20 cellular contexts compared by ENCODE assay signal in genomic region chr11:44866301-44866700, GRCh38.
"Had no signal": no experiment of that assay in that cellular context is flagged by ENCODE, and none has a peak within 500 bp of the region (broad histone marks: within the 10 kb centered on the region; RNA-seq: fewer than 3 reads in every experiment).

No MANE protein-coding gene starts in this region.

- DNase-seq: activated CD4-positive, alpha-beta memory T cell treated with anti-CD3 and anti-CD28 coated beads, Interleukin-2, amount 10 ng/mL, durations not matched to agents 7 days and 5 days; activated CD4-positive, alpha-beta T cell treated with anti-CD3 and anti-CD28 coated beads for 4 hours; activated effector memory CD4-positive, alpha-beta T cell treated with Interleukin-2 at 50 U/mL for 16 hours; activated T-cell treated with anti-CD3 and anti-CD28 coated beads, Interleukin-2, amount 50 U/mL, for 24 hours; central memory CD4-positive, alpha-beta T cell; colonic mucosa; effector CD4-positive, alpha-beta T cell; esophagus squamous epithelium; glutamatergic neuron; midbrain; naive B cell; stimulated activated CD4-positive, alpha-beta T cell treated with anti-CD3 and anti-CD28 coated beads, Interleukin-4, amount 100 ng/mL, for 4 hours; stimulated activated CD8-positive, alpha-beta memory T cell treated with anti-CD3 and anti-CD28 coated beads, Interleukin-4, amount 100 ng/mL, for 48 hours; stimulated activated naive CD4-positive, alpha-beta T cell treated with Interleukin-2 at 50 U/mL for 16 hours; T-helper 17 cell; transverse colon had no signal

- ATAC-seq: T-helper 17 cell had no signal

- H3K9me3 ChIP-seq: colonic mucosa, esophagus squamous epithelium, transverse colon, vagina had no signal

- H3K4me3 ChIP-seq: colonic mucosa, esophagus squamous epithelium, lung, transverse colon, vagina had no signal

- H3K9me3 Mint-ChIP-seq: activated naive CD4-positive, alpha-beta T cell treated with anti-CD3 and anti-CD28 coated beads, Interleukin-2, amount 50 U/mL, for 24 hours had no signal

- FAIRE-seq: small intestine had no signal

- H3K27ac ChIP-seq: colonic mucosa, vagina had no signal

- H3K36me3 ChIP-seq: colonic mucosa, esophagus squamous epithelium, transverse colon, vagina had no signal

- H3K27ac Mint-ChIP-seq: activated CD4-positive, alpha-beta memory T cell treated with anti-CD3 and anti-CD28 coated beads, Interleukin-2, amount 10 ng/mL, durations not matched to agents 7 days and 5 days; activated naive CD4-positive, alpha-beta T cell treated with anti-CD3 and anti-CD28 coated beads, Interleukin-2, amount 50 U/mL, for 24 hours; activated T-cell treated with anti-CD3 and anti-CD28 coated beads, Interleukin-2, amount 50 U/mL, for 24 hours; naive B cell had no signal

- H3K27me3 Mint-ChIP-seq: activated naive CD4-positive, alpha-beta T cell treated with anti-CD3 and anti-CD28 coated beads, Interleukin-2, amount 50 U/mL, for 24 hours; T-helper 17 cell had no signal

- H3K4me3 Mint-ChIP-seq: activated CD4-positive, alpha-beta memory T cell treated with anti-CD3 and anti-CD28 coated beads, Interleukin-2, amount 10 ng/mL, durations not matched to agents 7 days and 5 days; activated naive CD4-positive, alpha-beta T cell treated with anti-CD3 and anti-CD28 coated beads, Interleukin-2, amount 50 U/mL, for 24 hours; activated T-cell treated with anti-CD3 and anti-CD28 coated beads, Interleukin-2, amount 50 U/mL, for 24 hours; T-helper 17 cell had no signal

- H3K27me3 ChIP-seq: colonic mucosa, esophagus squamous epithelium, transverse colon, vagina had no signal

- H3K4me1 ChIP-seq: colonic mucosa had no signal

- H3K36me3 Mint-ChIP-seq: naive B cell had no signal
